In genomic region chr19:17305517-17306284, GRCh38 we compare ENCODE assay signal across 1 cellular context.
TF ChIP-seq lines count a peak whose summit lies in the region.

Gene MRPL34, plus strand, starts transcription at chr19:17305872. Its CDS starts 21 bp downstream, at chr19:17305893.

TF ChIP-seq in HepG2, 621 proteins besides CTCF, POLR2A, EP300 and RAD21 (continued from another document and continues in another):
- TF ChIP-seq ZNF512B (CRISPR knock-in tag; IDR thresholded peaks at IDR 0.05; ENCODE audit: borderline replicate concordance) (no peak), PPARG (CRISPR knock-in tag; conservative IDR thresholded peaks at IDR 0.05) (no peak), NCOA2 (CRISPR knock-in tag; IDR thresholded peaks at IDR 0.05) (peak; percentile 53; the same call in 1 of the 2 replicates), MLX (CRISPR knock-in tag; IDR thresholded peaks at IDR 0.05) (no peak), ZNF550 (CRISPR knock-in tag; IDR thresholded peaks at IDR 0.05; ENCODE audit: borderline replicate concordance) (no peak), MED1 (CRISPR knock-in tag; IDR thresholded peaks at IDR 0.05) (peak; percentile 46; the same call in 1 of the 2 replicates), ZNF44 (CRISPR knock-in tag; IDR thresholded peaks at IDR 0.05) (no peak), CEBPG (CRISPR knock-in tag; IDR thresholded peaks at IDR 0.05) (no peak), ZNF460 (CRISPR knock-in tag; IDR thresholded peaks at IDR 0.05; ENCODE audit: borderline replicate concordance) (no peak; the same call in 1 of the 2 replicates), TFE3 (CRISPR knock-in tag; IDR thresholded peaks at IDR 0.05) (0 out of 2 replicates have a peak, but pooled peaks have one; percentile 41), KLF6 (CRISPR knock-in tag; IDR thresholded peaks at IDR 0.05) (no peak), ZNF143 (CRISPR knock-in tag; IDR thresholded peaks at IDR 0.05) (peak; percentile 92), KLF15 (CRISPR knock-in tag; IDR thresholded peaks at IDR 0.05; ENCODE audit: borderline replicate concordance) (no peak), HOXA7 (CRISPR knock-in tag; IDR thresholded peaks at IDR 0.05) (no peak), HIVEP1 (CRISPR knock-in tag; IDR thresholded peaks at IDR 0.05) (no peak; the same call in 1 of the 2 replicates), TP53 (CRISPR knock-in tag; conservative IDR thresholded peaks at IDR 0.05) (peak; percentile 80; the same call in 1 of the 2 replicates), HOXA9 (CRISPR knock-in tag; IDR thresholded peaks at IDR 0.05; ENCODE audit: borderline replicate concordance) (no peak), ZSCAN29 (CRISPR knock-in tag; conservative IDR thresholded peaks at IDR 0.05) (no peak), NFE2L1 (CRISPR knock-in tag; IDR thresholded peaks at IDR 0.05; ENCODE audit: borderline replicate concordance) (peak; percentile 77; the same call in 1 of the 2 replicates), ZNF468 (CRISPR knock-in tag; IDR thresholded peaks at IDR 0.05) (no peak), DDIT3 (CRISPR knock-in tag; IDR thresholded peaks at IDR 0.05) (no peak), ARID3A (IDR thresholded peaks at IDR 0.05; ENCODE audit: low read depth, low read length) (no peak), TFDP2 (CRISPR knock-in tag; IDR thresholded peaks at IDR 0.05) (peak; percentile 72), HNF4A (CRISPR knock-in tag; IDR thresholded peaks at IDR 0.05) (peak; percentile 25; the same call in 1 of the 2 replicates), ZNF34 (CRISPR knock-in tag; IDR thresholded peaks at IDR 0.05; ENCODE audit: borderline replicate concordance) (no peak), BRD4 (CRISPR knock-in tag; IDR thresholded peaks at IDR 0.05) (no peak), GPBP1L1 (CRISPR knock-in tag; IDR thresholded peaks at IDR 0.05) (no peak), DNMT3B (CRISPR knock-in tag; conservative IDR thresholded peaks at IDR 0.05) (0 out of 2 replicates have a peak, but pooled peaks have one; percentile 25), ZNF264 (CRISPR knock-in tag; IDR thresholded peaks at IDR 0.05) (peak; percentile 48; the same call in 1 of the 2 replicates), ZC3H4 (CRISPR knock-in tag; IDR thresholded peaks at IDR 0.05; ENCODE audit: borderline replicate concordance) (no peak), ZNF709 (CRISPR knock-in tag; IDR thresholded peaks at IDR 0.05) (no peak), DBP (CRISPR knock-in tag; IDR thresholded peaks at IDR 0.05; ENCODE audit: not compliant biosample characterization) (peak; percentile 89), ZNF3 (CRISPR knock-in tag; IDR thresholded peaks at IDR 0.05) (no peak), ZNF670 (CRISPR knock-in tag; IDR thresholded peaks at IDR 0.05; ENCODE audit: borderline replicate concordance) (peak; percentile 85), CBX5 (CRISPR knock-in tag; IDR thresholded peaks at IDR 0.05; ENCODE audit: borderline replicate concordance) (peak; percentile 70; the same call in 1 of the 2 replicates), HNF1B (CRISPR knock-in tag; IDR thresholded peaks at IDR 0.05) (0 out of 2 replicates have a peak, but pooled peaks have one; percentile 13), IRX3 (CRISPR knock-in tag; IDR thresholded peaks at IDR 0.05; ENCODE audit: borderline replicate concordance, low read depth) (no peak), ZFY (CRISPR knock-in tag; IDR thresholded peaks at IDR 0.05) (peak; percentile 92)
- TF ChIP-seq, protein P1, sequence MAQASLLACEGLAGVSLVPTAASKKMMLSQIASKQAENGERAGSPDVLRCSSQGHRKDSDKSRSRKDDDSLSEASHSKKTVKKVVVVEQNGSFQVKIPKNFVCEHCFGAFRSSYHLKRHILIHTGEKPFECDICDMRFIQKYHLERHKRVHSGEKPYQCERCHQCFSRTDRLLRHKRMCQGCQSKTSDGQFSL (CRISPR knock-in tag; IDR thresholded peaks at IDR 0.05) = peak; percentile 50; the same call in 1 of the 2 replicates
- TF ChIP-seq, protein P2, sequence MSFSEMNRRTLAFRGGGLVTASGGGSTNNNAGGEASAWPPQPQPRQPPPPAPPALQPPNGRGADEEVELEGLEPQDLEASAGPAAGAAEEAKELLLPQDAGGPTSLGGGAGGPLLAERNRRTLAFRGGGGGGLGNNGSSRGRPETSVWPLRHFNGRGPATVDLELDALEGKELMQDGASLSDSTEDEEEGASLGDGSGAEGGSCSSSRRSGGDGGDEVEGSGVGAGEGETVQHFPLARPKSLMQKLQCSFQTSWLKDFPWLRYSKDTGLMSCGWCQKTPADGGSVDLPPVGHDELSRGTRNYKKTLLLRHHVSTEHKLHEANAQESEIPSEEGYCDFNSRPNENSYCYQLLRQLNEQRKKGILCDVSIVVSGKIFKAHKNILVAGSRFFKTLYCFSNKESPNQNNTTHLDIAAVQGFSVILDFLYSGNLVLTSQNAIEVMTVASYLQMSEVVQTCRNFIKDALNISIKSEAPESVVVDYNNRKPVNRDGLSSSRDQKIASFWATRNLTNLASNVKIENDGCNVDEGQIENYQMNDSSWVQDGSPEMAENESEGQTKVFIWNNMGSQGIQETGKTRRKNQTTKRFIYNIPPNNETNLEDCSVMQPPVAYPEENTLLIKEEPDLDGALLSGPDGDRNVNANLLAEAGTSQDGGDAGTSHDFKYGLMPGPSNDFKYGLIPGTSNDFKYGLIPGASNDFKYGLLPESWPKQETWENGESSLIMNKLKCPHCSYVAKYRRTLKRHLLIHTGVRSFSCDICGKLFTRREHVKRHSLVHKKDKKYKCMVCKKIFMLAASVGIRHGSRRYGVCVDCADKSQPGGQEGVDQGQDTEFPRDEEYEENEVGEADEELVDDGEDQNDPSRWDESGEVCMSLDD (CRISPR knock-in tag; IDR thresholded peaks at IDR 0.05; ENCODE audit: borderline replicate concordance) = 0 out of 2 replicates have a peak, but pooled peaks have one; percentile 40
- TF ChIP-seq, protein P3, sequence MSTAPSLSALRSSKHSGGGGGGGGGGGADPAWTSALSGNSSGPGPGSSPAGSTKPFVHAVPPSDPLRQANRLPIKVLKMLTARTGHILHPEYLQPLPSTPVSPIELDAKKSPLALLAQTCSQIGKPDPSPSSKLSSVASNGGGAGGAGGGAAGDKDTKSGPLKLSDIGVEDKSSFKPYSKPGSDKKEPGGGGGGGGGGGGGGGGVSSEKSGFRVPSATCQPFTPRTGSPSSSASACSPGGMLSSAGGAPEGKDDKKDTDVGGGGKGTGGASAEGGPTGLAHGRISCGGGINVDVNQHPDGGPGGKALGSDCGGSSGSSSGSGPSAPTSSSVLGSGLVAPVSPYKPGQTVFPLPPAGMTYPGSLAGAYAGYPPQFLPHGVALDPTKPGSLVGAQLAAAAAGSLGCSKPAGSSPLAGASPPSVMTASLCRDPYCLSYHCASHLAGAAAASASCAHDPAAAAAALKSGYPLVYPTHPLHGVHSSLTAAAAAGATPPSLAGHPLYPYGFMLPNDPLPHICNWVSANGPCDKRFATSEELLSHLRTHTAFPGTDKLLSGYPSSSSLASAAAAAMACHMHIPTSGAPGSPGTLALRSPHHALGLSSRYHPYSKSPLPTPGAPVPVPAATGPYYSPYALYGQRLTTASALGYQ (CRISPR knock-in tag; IDR thresholded peaks at IDR 0.05) = no peak; the same call in 1 of the 2 replicates
- TF ChIP-seq, protein P4, sequence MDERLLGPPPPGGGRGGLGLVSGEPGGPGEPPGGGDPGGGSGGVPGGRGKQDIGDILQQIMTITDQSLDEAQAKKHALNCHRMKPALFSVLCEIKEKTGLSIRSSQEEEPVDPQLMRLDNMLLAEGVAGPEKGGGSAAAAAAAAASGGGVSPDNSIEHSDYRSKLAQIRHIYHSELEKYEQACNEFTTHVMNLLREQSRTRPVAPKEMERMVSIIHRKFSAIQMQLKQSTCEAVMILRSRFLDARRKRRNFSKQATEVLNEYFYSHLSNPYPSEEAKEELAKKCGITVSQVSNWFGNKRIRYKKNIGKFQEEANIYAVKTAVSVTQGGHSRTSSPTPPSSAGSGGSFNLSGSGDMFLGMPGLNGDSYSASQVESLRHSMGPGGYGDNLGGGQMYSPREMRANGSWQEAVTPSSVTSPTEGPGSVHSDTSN (CRISPR knock-in tag; IDR thresholded peaks at IDR 0.05) = no peak
